In genomic region chr22:33065230-33065629, GRCh38 we compare ENCODE assay signal across 9 cellular contexts. TPM values are rescaled to one million over a fixed set of nuclear protein-coding genes. Genes with fewer than 3 reads are reported as not detected.
"Had no signal": no experiment of that assay in that cellular context is flagged by ENCODE, and none has a peak within 500 bp of the region (broad histone marks: within the 10 kb centered on the region; RNA-seq: fewer than 3 reads in every experiment).

No MANE protein-coding gene starts in this region.

- H3K9me3 Mint-ChIP-seq: IgD-negative memory B cell had no signal

- H3K4me3 ChIP-seq: GM23338 had no signal

- H3K27ac Mint-ChIP-seq: GM23338, H9, IgD-negative memory B cell had no signal

- FAIRE-seq: H1, H54, HTR-8/SVneo had no signal

- H3K4me3 Mint-ChIP-seq: GM23338, H9, IgD-negative memory B cell had no signal

- H2AFZ ChIP-seq: GM23338 had no signal

- DNase-seq: H9, HCEC 1CT, KBM-7 had no signal

- ATAC-seq: GM23338 had no signal

- H3K4me2 ChIP-seq: GM23338 had no signal

RNA-seq across cellular contexts. Expression of gene SYN3, which starts 7.0 kb away (rescaled TPM):
- total RNA-seq: HT-29 had no signal
- polyA plus RNA-seq: IgD-negative memory B cell had no signal
